In the genomic region with DNA sequence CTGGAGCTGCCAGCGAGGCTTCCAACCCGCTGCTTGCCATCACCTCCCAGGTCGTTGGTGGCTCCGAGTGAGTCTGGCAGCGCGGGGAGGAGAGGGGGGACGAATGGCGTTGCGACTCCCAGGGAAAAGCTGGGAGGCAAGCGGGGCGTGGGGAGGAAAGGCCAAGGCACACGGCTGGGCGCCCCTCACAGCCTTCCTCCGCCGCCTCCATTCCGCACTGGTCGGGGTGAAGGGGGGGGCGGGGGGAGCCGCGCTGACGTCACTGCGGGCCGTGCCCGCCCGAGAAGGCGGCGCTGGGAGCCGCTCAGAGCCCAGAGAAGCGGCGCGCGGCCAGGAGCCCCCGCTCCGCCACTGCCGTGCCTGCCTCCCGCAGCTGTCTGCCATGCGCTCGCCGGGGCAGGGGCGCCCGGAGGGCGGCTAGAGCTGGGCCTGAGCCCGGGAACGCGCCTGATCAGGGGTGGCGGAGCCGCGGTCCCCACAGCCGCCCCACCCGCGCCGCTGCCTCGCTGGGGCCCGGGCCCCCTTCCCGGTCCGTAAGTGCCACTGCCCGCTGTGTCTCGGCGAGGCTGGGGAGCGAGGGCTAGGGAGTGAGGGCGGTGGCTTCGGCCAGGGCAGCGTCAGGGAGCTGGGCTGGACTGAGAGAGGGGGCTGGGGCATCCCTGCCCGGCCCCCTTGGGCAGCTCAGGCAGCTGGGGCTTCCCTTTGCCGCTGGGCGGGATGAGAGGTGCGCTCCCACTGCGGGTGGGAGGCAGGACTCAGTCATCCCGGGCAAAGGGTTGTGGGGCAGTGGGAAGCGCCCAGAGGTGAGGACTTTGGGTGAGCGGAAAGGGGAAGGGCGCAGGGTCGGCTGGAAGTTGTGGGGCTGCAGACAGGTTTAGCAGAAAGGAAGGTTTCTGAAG, we compare ENCODE assay signal across 9 cellular contexts. TPM values are rescaled to one million over a fixed set of nuclear protein-coding genes. Genes with fewer than 3 reads are reported as not detected.
A peak's percentile ranks its signal among the peaks of the same experiment; 100 is the strongest.
DNase-seq lines count a peak whose midpoint lies in the region; ATAC-seq and TF ChIP-seq lines count a peak whose summit lies in the region.
"Had no signal": no experiment of that assay in that cellular context is flagged by ENCODE, and none has a peak within 500 bp of the region (broad histone marks: within the 10 kb centered on the region; RNA-seq: fewer than 3 reads in every experiment).

No MANE protein-coding gene starts in this region.

- H3K27me3 Mint-ChIP-seq in GM23338 (ENCODE audit: insufficient read depth, low read depth, poor library complexity) (peaks cover 97% of the 10 kb centered on the region), nephron progenitor cell (ENCODE audit: low read depth, poor library complexity) (peaks cover 98% of the 10 kb centered on the region)

- H3K36me3 Mint-ChIP-seq in GM23338 (ENCODE audit: low read depth) (peaks cover 3% of the 10 kb centered on the region; the same call in 1 of the 3 replicates), nephron progenitor cell (ENCODE audit: low read depth) (no peaks in the 10 kb centered on the region)

- peak; percentile 2 for ATAC-seq in GM23338
- no peak for ATAC-seq in GM18511 (IDR thresholded peaks at IDR 0.05; ENCODE audit: unreplicated experiment)
- no peak for ATAC-seq in GM18498 (IDR thresholded peaks at IDR 0.05; ENCODE audit: unreplicated experiment)
- ATAC-seq in GM21390 (IDR thresholded peaks at IDR 0.05; ENCODE audit: unreplicated experiment), result no peak

- no peak overlapping the region for H3K27ac Mint-ChIP-seq in GM23338
- H3K27ac Mint-ChIP-seq in nephron progenitor cell, result no peak overlapping the region

- peak overlapping the region; percentile 64; the same call in 1 of the 2 replicates for H3K4me2 ChIP-seq in GM23338

- peak; percentile 35 for DNase-seq in GM23338 (ENCODE audit: low spot score)
- peak; percentile 60 for DNase-seq in NCI-H1694 (lab: John Stamatoyannopoulos, UW)
- peak; percentile 26 for DNase-seq in nephron progenitor cell
- no peak for DNase-seq in NCI-H128 (lab: John Stamatoyannopoulos, UW; ENCODE audit: unreplicated experiment)

- TF ChIP-seq CTCF in GM23338 (conservative IDR thresholded peaks at IDR 0.05; ENCODE audit: low read depth in 2 of 2) (no peak), VCaP (conservative IDR thresholded peaks at IDR 0.05) (no peak), nephron progenitor cell (IDR thresholded peaks at IDR 0.05) (no peak)

- H3F3A ChIP-seq in GM23338 (replicated peaks; ENCODE audit: low read depth), result peaks cover 15% of the 10 kb centered on the region; the same call in 1 of the 2 replicates

- H3K36me3 ChIP-seq in GM23338 (ENCODE audit: insufficient read depth), result no peaks in the 10 kb centered on the region; the same call in 1 of the 2 replicates
- H3K36me3 ChIP-seq: thyroid gland had no signal

- H3K27me3 ChIP-seq in GM23338 (ENCODE audit: insufficient read depth), result peaks cover 100% of the 10 kb centered on the region

- peaks cover 25% of the 10 kb centered on the region; the same call in 1 of the 2 replicates for H3K4me1 ChIP-seq in GM23338 (ENCODE audit: insufficient read depth)

- no peak overlapping the region for H3K4me3 Mint-ChIP-seq in GM23338
- no peak overlapping the region for H3K4me3 Mint-ChIP-seq in nephron progenitor cell

- H2AFZ ChIP-seq in GM23338, result no peak overlapping the region

- H3K9me3 Mint-ChIP-seq in GM23338, result peaks cover 8% of the 10 kb centered on the region; the same call in 2 of the 3 replicates
- no peaks in the 10 kb centered on the region for H3K9me3 Mint-ChIP-seq in nephron progenitor cell

- H3K4me1 Mint-ChIP-seq in GM23338 (peaks cover 25% of the 10 kb centered on the region), nephron progenitor cell (no peaks in the 10 kb centered on the region)

- no peaks in the 10 kb centered on the region for H3K9me2 ChIP-seq in GM23338 (ENCODE audit: insufficient read depth)

- peak overlapping the region; percentile 40; the same call in 1 of the 2 replicates for H3K4me3 ChIP-seq in GM23338
- H3K4me3 ChIP-seq: thyroid gland had no signal

- no peaks in the 10 kb centered on the region for H3K79me2 ChIP-seq in GM23338 (replicated peaks; ENCODE audit: insufficient read depth)

- peaks cover 25% of the 10 kb centered on the region for H4K20me1 ChIP-seq in GM23338 (replicated peaks; ENCODE audit: insufficient read depth)

- H3K27ac ChIP-seq in GM23338 (ENCODE audit: low read depth) (no peak overlapping the region), VCaP (peak overlapping the region; percentile 78)
- H3K27ac ChIP-seq: thyroid gland had no signal

TF ChIP-seq in GM23338, 12 proteins besides CTCF, POLR2A, EP300 and RAD21 (continues in another document):
- TF ChIP-seq, protein P1, sequence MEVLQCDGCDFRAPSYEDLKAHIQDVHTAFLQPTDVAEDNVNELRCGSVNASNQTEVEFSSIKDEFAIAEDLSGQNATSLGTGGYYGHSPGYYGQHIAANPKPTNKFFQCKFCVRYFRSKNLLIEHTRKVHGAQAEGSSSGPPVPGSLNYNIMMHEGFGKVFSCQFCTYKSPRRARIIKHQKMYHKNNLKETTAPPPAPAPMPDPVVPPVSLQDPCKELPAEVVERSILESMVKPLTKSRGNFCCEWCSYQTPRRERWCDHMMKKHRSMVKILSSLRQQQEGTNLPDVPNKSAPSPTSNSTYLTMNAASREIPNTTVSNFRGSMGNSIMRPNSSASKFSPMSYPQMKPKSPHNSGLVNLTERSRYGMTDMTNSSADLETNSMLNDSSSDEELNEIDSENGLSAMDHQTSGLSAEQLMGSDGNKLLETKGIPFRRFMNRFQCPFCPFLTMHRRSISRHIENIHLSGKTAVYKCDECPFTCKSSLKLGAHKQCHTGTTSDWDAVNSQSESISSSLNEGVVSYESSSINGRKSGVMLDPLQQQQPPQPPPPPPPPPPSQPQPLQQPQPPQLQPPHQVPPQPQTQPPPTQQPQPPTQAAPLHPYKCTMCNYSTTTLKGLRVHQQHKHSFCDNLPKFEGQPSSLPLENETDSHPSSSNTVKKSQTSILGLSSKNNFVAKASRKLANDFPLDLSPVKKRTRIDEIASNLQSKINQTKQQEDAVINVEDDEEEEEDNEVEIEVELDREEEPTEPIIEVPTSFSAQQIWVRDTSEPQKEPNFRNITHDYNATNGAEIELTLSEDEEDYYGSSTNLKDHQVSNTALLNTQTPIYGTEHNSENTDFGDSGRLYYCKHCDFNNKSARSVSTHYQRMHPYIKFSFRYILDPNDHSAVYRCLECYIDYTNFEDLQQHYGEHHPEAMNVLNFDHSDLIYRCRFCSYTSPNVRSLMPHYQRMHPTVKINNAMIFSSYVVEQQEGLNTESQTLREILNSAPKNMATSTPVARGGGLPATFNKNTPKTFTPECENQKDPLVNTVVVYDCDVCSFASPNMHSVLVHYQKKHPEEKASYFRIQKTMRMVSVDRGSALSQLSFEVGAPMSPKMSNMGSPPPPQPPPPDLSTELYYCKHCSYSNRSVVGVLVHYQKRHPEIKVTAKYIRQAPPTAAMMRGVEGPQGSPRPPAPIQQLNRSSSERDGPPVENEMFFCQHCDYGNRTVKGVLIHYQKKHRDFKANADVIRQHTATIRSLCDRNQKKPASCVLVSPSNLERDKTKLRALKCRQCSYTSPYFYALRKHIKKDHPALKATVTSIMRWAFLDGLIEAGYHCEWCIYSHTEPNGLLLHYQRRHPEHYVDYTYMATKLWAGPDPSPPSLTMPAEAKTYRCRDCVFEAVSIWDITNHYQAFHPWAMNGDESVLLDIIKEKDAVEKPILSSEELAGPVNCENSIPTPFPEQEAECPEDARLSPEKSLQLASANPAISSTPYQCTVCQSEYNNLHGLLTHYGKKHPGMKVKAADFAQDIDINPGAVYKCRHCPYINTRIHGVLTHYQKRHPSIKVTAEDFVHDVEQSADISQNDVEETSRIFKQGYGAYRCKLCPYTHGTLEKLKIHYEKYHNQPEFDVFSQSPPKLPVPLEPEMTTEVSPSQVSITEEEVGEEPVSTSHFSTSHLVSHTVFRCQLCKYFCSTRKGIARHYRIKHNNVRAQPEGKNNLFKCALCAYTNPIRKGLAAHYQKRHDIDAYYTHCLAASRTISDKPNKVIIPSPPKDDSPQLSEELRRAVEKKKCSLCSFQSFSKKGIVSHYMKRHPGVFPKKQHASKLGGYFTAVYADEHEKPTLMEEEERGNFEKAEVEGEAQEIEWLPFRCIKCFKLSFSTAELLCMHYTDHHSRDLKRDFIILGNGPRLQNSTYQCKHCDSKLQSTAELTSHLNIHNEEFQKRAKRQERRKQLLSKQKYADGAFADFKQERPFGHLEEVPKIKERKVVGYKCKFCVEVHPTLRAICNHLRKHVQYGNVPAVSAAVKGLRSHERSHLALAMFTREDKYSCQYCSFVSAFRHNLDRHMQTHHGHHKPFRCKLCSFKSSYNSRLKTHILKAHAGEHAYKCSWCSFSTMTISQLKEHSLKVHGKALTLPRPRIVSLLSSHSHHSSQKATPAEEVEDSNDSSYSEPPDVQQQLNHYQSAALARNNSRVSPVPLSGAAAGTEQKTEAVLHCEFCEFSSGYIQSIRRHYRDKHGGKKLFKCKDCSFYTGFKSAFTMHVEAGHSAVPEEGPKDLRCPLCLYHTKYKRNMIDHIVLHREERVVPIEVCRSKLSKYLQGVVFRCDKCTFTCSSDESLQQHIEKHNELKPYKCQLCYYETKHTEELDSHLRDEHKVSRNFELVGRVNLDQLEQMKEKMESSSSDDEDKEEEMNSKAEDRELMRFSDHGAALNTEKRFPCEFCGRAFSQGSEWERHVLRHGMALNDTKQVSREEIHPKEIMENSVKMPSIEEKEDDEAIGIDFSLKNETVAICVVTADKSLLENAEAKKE (CRISPR knock-in tag; IDR thresholded peaks at IDR 0.05), result no peak
- peak; percentile 90 for TF ChIP-seq EZH2phosphoT487 (IDR thresholded peaks at IDR 0.05; ENCODE audit: unreplicated experiment)
- no peak for TF ChIP-seq ZNF331 (CRISPR knock-in tag; IDR thresholded peaks at IDR 0.05; ENCODE audit: low read depth)
- TF ChIP-seq ZNF114 (CRISPR knock-in tag; IDR thresholded peaks at IDR 0.05), result no peak
- peak; percentile 34 for TF ChIP-seq EZH2 (IDR thresholded peaks at IDR 0.05; ENCODE audit: low read depth, unreplicated experiment)
- peak; percentile 74 for TF ChIP-seq CREB1 (CRISPR knock-in tag; IDR thresholded peaks at IDR 0.05; ENCODE audit: low read depth)
- TF ChIP-seq POLR2AphosphoS5 (IDR thresholded peaks at IDR 0.05; ENCODE audit: low read depth), result no peak
- TF ChIP-seq NANOG (IDR thresholded peaks at IDR 0.05; ENCODE audit: borderline replicate concordance), result no peak

RNA-seq across cellular contexts. Expression of a gene that starts 27.8 kb away (rescaled TPM):
- 70.2 and 74.1 TPM in 2 replicates for total RNA-seq in GM23338 (2014; rRNA removed; shearing (Covaris generic))
- polyA plus RNA-seq in GM23338 (2016; fragmentation: Nextera tagmentation; extraction: Ambion mirVana), result 28.8 and 29.0 TPM in 2 replicates
